Comparison of ENCODE assay signal across 22 cellular contexts in genomic region chr7:23168111-23168885, GRCh38. TPM values are rescaled to one million over a fixed set of nuclear protein-coding genes. Genes with fewer than 3 reads are reported as not detected.
DNase-seq lines count a peak whose midpoint lies in the region; ATAC-seq, FAIRE-seq and TF ChIP-seq lines count a peak whose summit lies in the region.
"Had no signal": no experiment of that assay in that cellular context is flagged by ENCODE, and none has a peak within 500 bp of the region (broad histone marks: within the 10 kb centered on the region; RNA-seq: fewer than 3 reads in every experiment).

No MANE protein-coding gene starts in this region.

- peak overlapping the region; percentile 25 to 79 (median 66) for H3K27ac ChIP-seq in heart left ventricle
- H3K27ac ChIP-seq in right atrium auricular region: peak overlapping the region; percentile 52 to 53
- no peak overlapping the region for H3K27ac ChIP-seq in kidney (ENCODE audit: low read depth in 2 of 2, low read length in 2 of 2)
- H3K27ac ChIP-seq in CD8-positive, alpha-beta memory T cell (ENCODE audit: low read depth, low read length): no peak overlapping the region

- POLR2A ChIA-PET in CD8-positive, alpha-beta memory T cell (lab: Charles Lee): no interaction called here

- H3K4me1 ChIP-seq in heart left ventricle (peaks cover 0 to 12% (median 0%) of the 10 kb centered on the region in 12 donors), right atrium auricular region (no peaks in the 10 kb centered on the region), kidney (ENCODE audit: control insufficient read depth in 1 of 2, insufficient read depth in 1 of 2, low read depth in 1 of 2, low read length in 2 of 2) (no peaks in the 10 kb centered on the region)
- H3K4me1 ChIP-seq in CD8-positive, alpha-beta memory T cell (ENCODE audit: insufficient read depth, low read length): no peaks in the 10 kb centered on the region
- H3K4me1 ChIP-seq: BE2C, Caco-2 had no signal

- CTCF ChIA-PET in CD8-positive, alpha-beta memory T cell (lab: Charles Lee): no interaction called here

- peaks cover 0 to 82% (median 31%) of the 10 kb centered on the region in 9 donors for H3K36me3 ChIP-seq in heart left ventricle
- peaks cover 21% of the 10 kb centered on the region for H3K36me3 ChIP-seq in right atrium auricular region
- H3K36me3 ChIP-seq in kidney (ENCODE audit: control insufficient read depth in 1 of 2, insufficient read depth in 2 of 2, low read length in 2 of 2): peaks cover 0 to 2% of the 10 kb centered on the region in 2 donors
- H3K36me3 ChIP-seq in CD8-positive, alpha-beta memory T cell (ENCODE audit: insufficient read depth, low read length): no peaks in the 10 kb centered on the region
- H3K36me3 ChIP-seq: BE2C had no signal

- H3K4me3 ChIP-seq in heart left ventricle: no peak overlapping the region
- H3K4me3 ChIP-seq in right atrium auricular region: no peak overlapping the region
- H3K4me3 ChIP-seq in kidney (ENCODE audit: low read length in 2 of 2): no peak overlapping the region
- H3K4me3 ChIP-seq in CD8-positive, alpha-beta memory T cell (ENCODE audit: low read length): no peak overlapping the region
- H3K4me3 ChIP-seq: GM23338 had no signal

- peak; percentile 71 to 90 (median 80) for ATAC-seq in heart left ventricle
- ATAC-seq: GM23338, HCT116 had no signal

- no peaks in the 10 kb centered on the region for H3K4me1 Mint-ChIP-seq in CD8-positive, alpha-beta memory T cell
- H3K4me1 Mint-ChIP-seq: GM23338 had no signal

- peak; percentile 44 for FAIRE-seq in G401.6 (lab: Jason Lieb, UNC)
- peak; percentile 74 for FAIRE-seq in H54 (lab: Jason Lieb, UNC)
- FAIRE-seq in kidney (lab: Jason Lieb, UNC): no peak
- FAIRE-seq: D721Med, HTR-8/SVneo had no signal

- no peak for TF ChIP-seq POLR2A in H54 (IDR thresholded peaks at IDR 0.05; ENCODE audit: low read depth, low read length)
- no peak for TF ChIP-seq POLR2A in heart left ventricle (IDR thresholded peaks at IDR 0.05)

- DNase-seq in H54 (ENCODE audit: insufficient read length, low spot score) (no peak), heart left ventricle (no peak), right atrium auricular region (ENCODE audit: low spot score) (no peak), kidney (no peak), DMS 273 (lab: John Stamatoyannopoulos, UW; ENCODE audit: unreplicated experiment) (no peak)
- DNase-seq in CD8-positive, alpha-beta memory T cell: no peak
- DNase-seq: ACHN; BE2C; C1 segment of cervical spinal cord; Caco-2; CD4-positive, CD25-positive, alpha-beta regulatory T cell; DMS153; DMS79; GF-D8; H7; HFFc6; IMR-90 had no signal

- intact Hi-C loops in heart left ventricle (cut with DNase I) (loop anchor here in 2 of 10 donors (5.0 to 10.0 kb wide), 2 partner anchors 61 to 613 kb away; partner anchors contain the start of gene KLHL7 (in 1 of the 2)), kidney (cut with DNase I) (no loop called here)

- WGBS in heart left ventricle, 4 donors: 60 to 76% (median 68%) methylated on average over 8 of the region's 8 CpGs

- no peaks in the 10 kb centered on the region for H3K9me3 Mint-ChIP-seq in CD8-positive, alpha-beta memory T cell
- H3K9me3 Mint-ChIP-seq: CD4-positive, CD25-positive, alpha-beta regulatory T cell; GM23338; HFFc6 had no signal

- no peak overlapping the region for H3K27ac Mint-ChIP-seq in CD8-positive, alpha-beta memory T cell
- H3K27ac Mint-ChIP-seq: CD4-positive, CD25-positive, alpha-beta regulatory T cell; GM23338; HFFc6 had no signal

- peaks cover 0 to 27% (median 7%) of the 10 kb centered on the region in 3 donors for H3K36me3 Mint-ChIP-seq in CD8-positive, alpha-beta memory T cell

- H3K27me3 Mint-ChIP-seq in CD8-positive, alpha-beta memory T cell: no peaks in the 10 kb centered on the region
- H3K27me3 Mint-ChIP-seq: CD4-positive, CD25-positive, alpha-beta regulatory T cell had no signal

- H3K9me3 ChIP-seq in heart left ventricle (no peaks in the 10 kb centered on the region), right atrium auricular region (no peaks in the 10 kb centered on the region), kidney (ENCODE audit: control insufficient read depth in 1 of 2, low read length in 2 of 2) (no peaks in the 10 kb centered on the region)
- H3K9me3 ChIP-seq in CD8-positive, alpha-beta memory T cell (ENCODE audit: low read length): no peaks in the 10 kb centered on the region
- H3K9me3 ChIP-seq: BE2C, Caco-2 had no signal

- H3K27me3 ChIP-seq in heart left ventricle (no peaks in the 10 kb centered on the region), right atrium auricular region (no peaks in the 10 kb centered on the region)
- no peaks in the 10 kb centered on the region for H3K27me3 ChIP-seq in CD8-positive, alpha-beta memory T cell (ENCODE audit: insufficient read depth, low read length, poor library complexity, severe bottlenecking)
- H3K27me3 ChIP-seq: BE2C had no signal

- no peak overlapping the region for H3K4me3 Mint-ChIP-seq in CD8-positive, alpha-beta memory T cell
- H3K4me3 Mint-ChIP-seq: CD4-positive, CD25-positive, alpha-beta regulatory T cell; GM23338; HFFc6 had no signal

- H3K9ac ChIP-seq in kidney (ENCODE audit: low read length in 2 of 2): no peak overlapping the region

- TF ChIP-seq CTCF in heart left ventricle (IDR thresholded peaks at IDR 0.05) (no peak), right atrium auricular region (IDR thresholded peaks at IDR 0.05) (no peak), kidney (IDR thresholded peaks at IDR 0.05; ENCODE audit: borderline replicate concordance, extremely low read depth, insufficient read depth) (no peak)

RNA-seq across cellular contexts. Expression of gene NUP42, which starts 13.6 kb away (rescaled TPM):
- total RNA-seq in heart left ventricle (10 to 100 TPM; 12.7 to 24.7 (median 18.9) TPM), right atrium auricular region (10 to 100 TPM; 24.7 to 30.6 TPM), kidney (28.8 TPM)
- polyA plus RNA-seq in heart left ventricle (10 to 100 TPM; 19.4 to 26.1 TPM), kidney (ENCODE audit: insufficient read depth, low read depth, low replicate concordance) (24.8 TPM)
- total RNA-seq in CD8-positive, alpha-beta memory T cell: 10 to 100 TPM; 39.5 to 40.1 TPM
- polyA plus RNA-seq in CD8-positive, alpha-beta memory T cell: 39.8 TPM

Comparison
In these comparisons a context has a peak if more than half of its experiments do, and no peak if none do; other contexts are left out.
1. H3K27ac ChIP-seq: peak in heart left ventricle (12 of 12) and right atrium auricular region (2 of 2); none in kidney (0 of 2) and CD8-positive, alpha-beta memory T cell (single experiment).